ENCODE assay signal across 1 cellular context in genomic region chr17:47840742-47841487, GRCh38.
TF ChIP-seq lines count a peak whose summit lies in the region.

Gene SCRN2 (minus strand): TSS chr17:47841273. CDS start chr17:47840843, 430 bp downstream.

TF ChIP-seq in HepG2, 621 proteins besides CTCF, POLR2A, EP300 and RAD21 (continued from another document and continues in another):
- TF ChIP-seq HMGXB4 (CRISPR knock-in tag; IDR thresholded peaks at IDR 0.05; ENCODE audit: borderline replicate concordance in 1 of 2, low read depth in 1 of 2) = peak; percentile 97 to 98
- no peak for TF ChIP-seq FOXM1 (CRISPR knock-in tag; IDR thresholded peaks at IDR 0.05)
- peak; percentile 85; the same call in 1 of the 2 replicates for TF ChIP-seq ZNF605 (CRISPR knock-in tag; IDR thresholded peaks at IDR 0.05)
- peak; percentile 84; the same call in 1 of the 2 replicates for TF ChIP-seq ZNF776 (CRISPR knock-in tag; IDR thresholded peaks at IDR 0.05)
- peak; percentile 94 for TF ChIP-seq GABPB1 (CRISPR knock-in tag; IDR thresholded peaks at IDR 0.05)
- TF ChIP-seq MLXIP (CRISPR knock-in tag; IDR thresholded peaks at IDR 0.05; ENCODE audit: borderline replicate concordance) = no peak
- TF ChIP-seq ZNF431 (CRISPR knock-in tag; IDR thresholded peaks at IDR 0.05; ENCODE audit: borderline replicate concordance, low read depth) = no peak
- no peak for TF ChIP-seq ELK4 (CRISPR knock-in tag; IDR thresholded peaks at IDR 0.05; ENCODE audit: borderline replicate concordance)
- TF ChIP-seq ZNF512 (CRISPR knock-in tag; IDR thresholded peaks at IDR 0.05) = no peak
- TF ChIP-seq NFE2L1 (CRISPR knock-in tag; IDR thresholded peaks at IDR 0.05; ENCODE audit: borderline replicate concordance) = no peak
- peak; percentile 67; the same call in 1 of the 2 replicates for TF ChIP-seq NFKB2 (CRISPR knock-in tag; IDR thresholded peaks at IDR 0.05; ENCODE audit: borderline replicate concordance)
- no peak; the same call in 1 of the 2 replicates for TF ChIP-seq HDAC2 (CRISPR knock-in tag; IDR thresholded peaks at IDR 0.05)
- TF ChIP-seq ZKSCAN1 (IDR thresholded peaks at IDR 0.05; ENCODE audit: low read length) = no peak
- peak; percentile 27; the same call in 1 of the 2 replicates for TF ChIP-seq KLF15 (CRISPR knock-in tag; IDR thresholded peaks at IDR 0.05; ENCODE audit: borderline replicate concordance)
- TF ChIP-seq HBP1 (CRISPR knock-in tag; IDR thresholded peaks at IDR 0.05; ENCODE audit: low read depth) = peak; percentile 81; the same call in 1 of the 2 replicates
- peak; percentile 26 for TF ChIP-seq HOXD1 (CRISPR knock-in tag; IDR thresholded peaks at IDR 0.05)
- TF ChIP-seq ZNF207 (IDR thresholded peaks at IDR 0.05; ENCODE audit: borderline replicate concordance) = no peak
- peak; percentile 75; the same call in 1 of the 2 replicates for TF ChIP-seq MEF2D (CRISPR knock-in tag; IDR thresholded peaks at IDR 0.05)
- no peak for TF ChIP-seq TERF1 (CRISPR knock-in tag; IDR thresholded peaks at IDR 0.05)
- no peak; the same call in none of the 2 replicates for TF ChIP-seq CENPBD1 (CRISPR knock-in tag; IDR thresholded peaks at IDR 0.05; ENCODE audit: borderline replicate concordance, low read depth)
- no peak for TF ChIP-seq RAD51 (IDR thresholded peaks at IDR 0.05; ENCODE audit: borderline replicate concordance)
- no peak; the same call in 1 of the 2 replicates for TF ChIP-seq ZNF441 (CRISPR knock-in tag; IDR thresholded peaks at IDR 0.05; ENCODE audit: borderline replicate concordance)
- TF ChIP-seq ZNF235 (CRISPR knock-in tag; IDR thresholded peaks at IDR 0.05; ENCODE audit: borderline replicate concordance) = no peak
- peak; percentile 61; the same call in 1 of the 2 replicates for TF ChIP-seq PRMT3 (CRISPR knock-in tag; IDR thresholded peaks at IDR 0.05; ENCODE audit: borderline replicate concordance, low read depth)
- TF ChIP-seq MIER3 (CRISPR knock-in tag; IDR thresholded peaks at IDR 0.05; ENCODE audit: borderline replicate concordance) = 0 out of 2 replicates have a peak, but pooled peaks have one; percentile 13
- no peak for TF ChIP-seq ZNF12 (CRISPR knock-in tag; IDR thresholded peaks at IDR 0.05)
- TF ChIP-seq ZXDC (CRISPR knock-in tag; IDR thresholded peaks at IDR 0.05) = no peak; the same call in 1 of the 2 replicates
- peak; percentile 11; the same call in 1 of the 2 replicates for TF ChIP-seq EED (CRISPR knock-in tag; IDR thresholded peaks at IDR 0.05)
- 0 out of 2 replicates have a peak, but pooled peaks have one; percentile 29 for TF ChIP-seq HHEX (CRISPR knock-in tag; IDR thresholded peaks at IDR 0.05)
- TF ChIP-seq ZNF275 (CRISPR knock-in tag; IDR thresholded peaks at IDR 0.05; ENCODE audit: borderline replicate concordance) = peak; percentile 63; the same call in 1 of the 2 replicates
- TF ChIP-seq NFKBIZ (CRISPR knock-in tag; IDR thresholded peaks at IDR 0.05) = no peak; the same call in 1 of the 2 replicates
- TF ChIP-seq MAZ (IDR thresholded peaks at IDR 0.05; ENCODE audit: borderline replicate concordance, low read depth, low read length) = 0 out of 2 replicates have a peak, but pooled peaks have one; percentile 34
- TF ChIP-seq MAZ (CRISPR knock-in tag; IDR thresholded peaks at IDR 0.05; ENCODE audit: low read depth) = peak; percentile 87
- peak; percentile 60; the same call in 1 of the 2 replicates for TF ChIP-seq ZFP36L1 (CRISPR knock-in tag; IDR thresholded peaks at IDR 0.05)
- TF ChIP-seq ZNF362 (CRISPR knock-in tag; IDR thresholded peaks at IDR 0.05; ENCODE audit: borderline replicate concordance) = peak; percentile 31; the same call in 1 of the 2 replicates
